1 cellular context compared by ENCODE assay signal in genomic region chr15:70535071-70535954, GRCh38.
TF ChIP-seq lines count a peak whose summit lies in the region.

No MANE protein-coding gene starts in this region.

TF ChIP-seq in H1, 55 proteins besides CTCF, POLR2A, EP300 and RAD21 (continued from another document):
- no peak for TF ChIP-seq SP2 (IDR thresholded peaks at IDR 0.05; ENCODE audit: low read length)
- no peak for TF ChIP-seq JUN (IDR thresholded peaks at IDR 0.05; ENCODE audit: low read depth, low read length)
- no peak for TF ChIP-seq ZNF274 (IDR thresholded peaks at IDR 0.05; ENCODE audit: borderline replicate concordance, extremely low read depth, low read length)
